In the genomic region with DNA sequence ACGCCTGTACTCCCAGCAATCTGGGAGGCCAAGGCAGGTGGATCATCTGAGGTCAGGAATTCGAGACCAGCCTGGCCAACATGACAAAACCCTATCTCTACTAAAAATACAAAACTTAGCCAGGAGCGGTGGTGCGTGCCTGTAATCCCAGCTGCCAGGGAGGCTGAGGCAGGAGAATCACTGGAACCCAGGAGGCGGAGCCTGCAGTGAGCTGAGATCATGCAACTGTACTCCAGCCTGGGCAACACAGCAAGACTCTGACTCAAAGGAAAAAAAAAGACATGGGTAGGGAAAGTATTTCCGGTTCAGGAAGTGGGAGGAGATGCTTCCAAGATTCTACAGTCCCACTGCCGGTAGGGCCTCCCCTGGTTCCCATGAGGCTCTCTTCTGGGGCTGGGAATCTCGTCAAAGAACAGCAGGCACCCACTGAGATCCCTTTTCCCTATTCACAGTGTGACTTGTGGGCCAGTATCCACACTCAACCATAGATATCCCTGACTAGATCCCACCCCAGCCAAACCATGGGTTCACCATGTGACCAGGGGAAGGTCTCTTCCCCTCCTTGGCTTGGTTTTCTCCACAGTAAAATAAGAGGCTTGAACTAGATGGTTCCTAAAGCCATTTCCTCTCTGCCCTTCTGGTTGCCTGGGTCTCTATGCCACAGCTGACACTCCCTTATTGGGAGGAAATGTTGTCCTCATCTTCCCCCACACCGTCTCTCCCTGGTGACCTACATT, we compare ENCODE assay signal across 18 cellular contexts.
A peak's percentile ranks its signal among the peaks of the same experiment; 100 is the strongest.
DNase-seq lines count a peak whose midpoint lies in the region; ATAC-seq and TF ChIP-seq lines count a peak whose summit lies in the region.
"Had no signal": no experiment of that assay in that cellular context is flagged by ENCODE, and none has a peak within 500 bp of the region (broad histone marks: within the 10 kb centered on the region; RNA-seq: fewer than 3 reads in every experiment).

No MANE protein-coding gene starts in this region.

- H3K9me3 ChIP-seq in right atrium auricular region, result no peaks in the 10 kb centered on the region
- H3K9me3 ChIP-seq: A549, HAP-1 had no signal

- H3K4me3 Mint-ChIP-seq in osteocyte (ENCODE audit: unreplicated experiment), result no peak overlapping the region
- H3K4me3 Mint-ChIP-seq: CD4-positive, alpha-beta memory T cell had no signal

- peak; percentile 47 for DNase-seq in right atrium auricular region (ENCODE audit: low spot score)
- no peak for DNase-seq in Right ventricle myocardium superior
- DNase-seq in ecto neural progenitor cell (ENCODE audit: low spot score), result peak; percentile 10
- DNase-seq in osteocyte (ENCODE audit: extremely low spot score, unreplicated experiment), result peak; percentile 56
- no peak for DNase-seq in DMS 273 treated with DMSO at 0.1 percent for 48 hours (lab: John Stamatoyannopoulos, UW)
- no peak for DNase-seq in CD1c-positive myeloid dendritic cell (ENCODE audit: extremely low spot score)
- no peak for DNase-seq in activated naive CD4-positive, alpha-beta T cell (lab: John Stamatoyannopoulos, UW)
- DNase-seq: AML-193; CD4-positive, alpha-beta memory T cell; DMS79 treated with DMSO at 0.1 percent for 48 hours; GF-D8; IMR-90 had no signal

- H3K27ac ChIP-seq in right atrium auricular region, result no peak overlapping the region
- H3K27ac ChIP-seq: 22Rv1, A549, C4-2B had no signal

- H3K9me3 Mint-ChIP-seq in osteocyte (ENCODE audit: unreplicated experiment), result peaks cover 7% of the 10 kb centered on the region

- intact Hi-C loops in Right ventricle myocardium superior (cut with DNase I), result no loop called here

- H3K4me3 ChIP-seq in right atrium auricular region, result no peak overlapping the region
- H3K4me3 ChIP-seq: A549, GM12878, HAP-1 had no signal

- H3K36me3 Mint-ChIP-seq in osteocyte (ENCODE audit: unreplicated experiment), result no peaks in the 10 kb centered on the region
- H3K36me3 Mint-ChIP-seq: CD4-positive, alpha-beta memory T cell had no signal

- ATAC-seq in Right ventricle myocardium superior (ENCODE audit: poor library complexity) (no peak), HG03159 (IDR thresholded peaks at IDR 0.05; ENCODE audit: unreplicated experiment) (no peak)
- ATAC-seq: A549, GM12878 had no signal

- no peaks in the 10 kb centered on the region for H3K27me3 ChIP-seq in right atrium auricular region

- TF ChIP-seq CTCF in right atrium auricular region (IDR thresholded peaks at IDR 0.05), result no peak
- TF ChIP-seq CTCF in osteocyte (IDR thresholded peaks at IDR 0.05), result no peak

- H3K4me1 Mint-ChIP-seq in osteocyte (ENCODE audit: unreplicated experiment), result no peaks in the 10 kb centered on the region
- H3K4me1 Mint-ChIP-seq: CD4-positive, alpha-beta memory T cell had no signal

- H3K36me3 ChIP-seq in right atrium auricular region, result no peaks in the 10 kb centered on the region
- H3K36me3 ChIP-seq: HAP-1 had no signal

- no peak overlapping the region for H3K27ac Mint-ChIP-seq in osteocyte (ENCODE audit: unreplicated experiment)
- H3K27ac Mint-ChIP-seq: CD4-positive, alpha-beta memory T cell had no signal

- H3K4me1 ChIP-seq in right atrium auricular region, result no peaks in the 10 kb centered on the region
- H3K4me1 ChIP-seq: A549, HAP-1 had no signal

- H3K27me3 Mint-ChIP-seq in osteocyte (ENCODE audit: unreplicated experiment), result no peaks in the 10 kb centered on the region

Comparison
In these comparisons a context has a peak if more than half of its experiments do, and no peak if none do; other contexts are left out.
1. DNase-seq: peak in right atrium auricular region (single experiment), ecto neural progenitor cell (single experiment) and osteocyte (single experiment); none in Right ventricle myocardium superior (single experiment), DMS 273 treated with DMSO at 0.1 percent for 48 hours (single experiment), CD1c-positive myeloid dendritic cell (single experiment) and activated naive CD4-positive, alpha-beta T cell (0 of 4).